Comparison of ENCODE assay signal across 1 cellular context in genomic region chr10:115295213-115295805, GRCh38.
TF ChIP-seq lines count a peak whose summit lies in the region.

No MANE protein-coding gene starts in this region.

TF ChIP-seq in GM23338, 12 proteins besides CTCF, POLR2A, EP300 and RAD21 (continued from another document):
- TF ChIP-seq ZNF462 (CRISPR knock-in tag; IDR thresholded peaks at IDR 0.05) (no peak), REST (IDR thresholded peaks at IDR 0.05; ENCODE audit: unreplicated experiment) (no peak), EZH2phosphoT487 (IDR thresholded peaks at IDR 0.05; ENCODE audit: unreplicated experiment) (no peak), STAT1 (IDR thresholded peaks at IDR 0.05; ENCODE audit: unreplicated experiment) (no peak), POLR2AphosphoS5 (IDR thresholded peaks at IDR 0.05; ENCODE audit: low read depth) (no peak), CREB1 (CRISPR knock-in tag; IDR thresholded peaks at IDR 0.05; ENCODE audit: low read depth) (no peak), ZNF331 (CRISPR knock-in tag; IDR thresholded peaks at IDR 0.05; ENCODE audit: low read depth) (no peak), EZH2 (IDR thresholded peaks at IDR 0.05; ENCODE audit: low read depth, unreplicated experiment) (no peak)
